In genomic region chr6:145267076-145267867, GRCh38 we compare ENCODE assay signal across 1 cellular context.
TF ChIP-seq lines count a peak whose summit lies in the region.

No MANE protein-coding gene starts in this region.

TF ChIP-seq in HepG2, 621 proteins besides CTCF, POLR2A, EP300 and RAD21 (continued from another document and continues in another):
- TF ChIP-seq, protein P1, sequence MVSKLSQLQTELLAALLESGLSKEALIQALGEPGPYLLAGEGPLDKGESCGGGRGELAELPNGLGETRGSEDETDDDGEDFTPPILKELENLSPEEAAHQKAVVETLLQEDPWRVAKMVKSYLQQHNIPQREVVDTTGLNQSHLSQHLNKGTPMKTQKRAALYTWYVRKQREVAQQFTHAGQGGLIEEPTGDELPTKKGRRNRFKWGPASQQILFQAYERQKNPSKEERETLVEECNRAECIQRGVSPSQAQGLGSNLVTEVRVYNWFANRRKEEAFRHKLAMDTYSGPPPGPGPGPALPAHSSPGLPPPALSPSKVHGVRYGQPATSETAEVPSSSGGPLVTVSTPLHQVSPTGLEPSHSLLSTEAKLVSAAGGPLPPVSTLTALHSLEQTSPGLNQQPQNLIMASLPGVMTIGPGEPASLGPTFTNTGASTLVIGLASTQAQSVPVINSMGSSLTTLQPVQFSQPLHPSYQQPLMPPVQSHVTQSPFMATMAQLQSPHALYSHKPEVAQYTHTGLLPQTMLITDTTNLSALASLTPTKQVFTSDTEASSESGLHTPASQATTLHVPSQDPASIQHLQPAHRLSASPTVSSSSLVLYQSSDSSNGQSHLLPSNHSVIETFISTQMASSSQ (IDR thresholded peaks at IDR 0.05; ENCODE audit: low read depth), result peak; percentile 90
- TF ChIP-seq, protein P1 (CRISPR knock-in tag; IDR thresholded peaks at IDR 0.05; ENCODE audit: borderline replicate concordance), result peak; percentile 94
- TF ChIP-seq TCF7L2 (IDR thresholded peaks at IDR 0.05; ENCODE audit: low read depth, low read length) (peak; percentile 79), FOSL1 (CRISPR knock-in tag; IDR thresholded peaks at IDR 0.05; ENCODE audit: borderline replicate concordance) (no peak; the same call in 1 of the 2 replicates), PPARG (CRISPR knock-in tag; conservative IDR thresholded peaks at IDR 0.05) (peak; percentile 100), KDM3A (CRISPR knock-in tag; IDR thresholded peaks at IDR 0.05; ENCODE audit: low read depth) (peak; percentile 88), ZMAT3 (CRISPR knock-in tag; conservative IDR thresholded peaks at IDR 0.05) (peak; percentile 80; the same call in 1 of the 2 replicates), U2AF2 (IDR thresholded peaks at IDR 0.05; ENCODE audit: low read depth, low read length) (no peak), ZNF615 (CRISPR knock-in tag; IDR thresholded peaks at IDR 0.05; ENCODE audit: borderline replicate concordance) (0 out of 2 replicates have a peak, but pooled peaks have one; percentile 14), STAG1 (CRISPR knock-in tag; IDR thresholded peaks at IDR 0.05) (peak; percentile 48), ZSCAN9 (CRISPR knock-in tag; IDR thresholded peaks at IDR 0.05; ENCODE audit: borderline replicate concordance) (peak; percentile 92), ZNF205 (CRISPR knock-in tag; IDR thresholded peaks at IDR 0.05) (peak; percentile 84), U2AF1 (optimal IDR thresholded peaks at IDR 0.05; ENCODE audit: low read depth, low read length) (no peak), NFIC (IDR thresholded peaks at IDR 0.05; ENCODE audit: low read length) (peak; percentile 99), PITX1 (CRISPR knock-in tag; IDR thresholded peaks at IDR 0.05) (peak; percentile 95), ZNF431 (CRISPR knock-in tag; IDR thresholded peaks at IDR 0.05; ENCODE audit: borderline replicate concordance, low read depth) (0 out of 2 replicates have a peak, but pooled peaks have one; percentile 45), ZSCAN12 (CRISPR knock-in tag; IDR thresholded peaks at IDR 0.05) (peak; percentile 83; the same call in 1 of the 2 replicates), CSRNP1 (CRISPR knock-in tag; IDR thresholded peaks at IDR 0.05) (peak; percentile 29; the same call in 1 of the 2 replicates), GTF2F1 (IDR thresholded peaks at IDR 0.05; ENCODE audit: low read length) (no peak), ZFX (CRISPR knock-in tag; IDR thresholded peaks at IDR 0.05; ENCODE audit: low read depth) (peak; percentile 73), NFYB (CRISPR knock-in tag; IDR thresholded peaks at IDR 0.05) (no peak), IRX3 (CRISPR knock-in tag; IDR thresholded peaks at IDR 0.05; ENCODE audit: borderline replicate concordance, low read depth) (no peak), ELF1 (CRISPR knock-in tag; IDR thresholded peaks at IDR 0.05) (peak; percentile 59; the same call in 1 of the 2 replicates), MBD4 (IDR thresholded peaks at IDR 0.05; ENCODE audit: borderline replicate concordance, low read length) (peak; percentile 100), ZNF780A (CRISPR knock-in tag; IDR thresholded peaks at IDR 0.05) (no peak), KLF12 (CRISPR knock-in tag; IDR thresholded peaks at IDR 0.05; ENCODE audit: borderline replicate concordance) (peak; percentile 78; the same call in 1 of the 2 replicates), CENPT (CRISPR knock-in tag; IDR thresholded peaks at IDR 0.05; ENCODE audit: low read depth) (no peak), ZNF770 (CRISPR knock-in tag; IDR thresholded peaks at IDR 0.05) (peak; percentile 31; the same call in 1 of the 2 replicates), ZNF619 (CRISPR knock-in tag; IDR thresholded peaks at IDR 0.05) (no peak), NR2F6 (IDR thresholded peaks at IDR 0.05) (peak; percentile 95), NR2F6 (CRISPR knock-in tag; IDR thresholded peaks at IDR 0.05) (peak; percentile 90), ZNF547 (CRISPR knock-in tag; IDR thresholded peaks at IDR 0.05) (peak; percentile 68; the same call in 1 of the 2 replicates), CEBPB (IDR thresholded peaks at IDR 0.05; ENCODE audit: borderline replicate concordance, low read depth, low read length) (peak; percentile 63), KDM2A (CRISPR knock-in tag; IDR thresholded peaks at IDR 0.05; ENCODE audit: borderline replicate concordance, low read depth) (peak; percentile 82), PTBP1 (IDR thresholded peaks at IDR 0.05; ENCODE audit: low read depth, low read length, poor library complexity, severe bottlenecking) (peak; percentile 77), ZBTB10 (CRISPR knock-in tag; IDR thresholded peaks at IDR 0.05; ENCODE audit: borderline replicate concordance) (peak; percentile 76; the same call in 1 of the 2 replicates), MYNN (CRISPR knock-in tag; IDR thresholded peaks at IDR 0.05; ENCODE audit: low read depth) (no peak), HOXA3 (CRISPR knock-in tag; IDR thresholded peaks at IDR 0.05) (peak; percentile 85), RXRA (CRISPR knock-in tag; IDR thresholded peaks at IDR 0.05) (peak; percentile 99), MED13 (CRISPR knock-in tag; IDR thresholded peaks at IDR 0.05) (peak; percentile 94), SATB2 (CRISPR knock-in tag; IDR thresholded peaks at IDR 0.05) (0 out of 2 replicates have a peak, but pooled peaks have one; percentile 28), NCOR1 (IDR thresholded peaks at IDR 0.05; ENCODE audit: borderline replicate concordance, low read length) (peak; percentile 98), ZNF766 (CRISPR knock-in tag; IDR thresholded peaks at IDR 0.05; ENCODE audit: borderline replicate concordance) (peak; percentile 92), ZNF335 (CRISPR knock-in tag; IDR thresholded peaks at IDR 0.05) (peak; percentile 86), POGK (CRISPR knock-in tag; conservative IDR thresholded peaks at IDR 0.05) (peak; percentile 92), HOXA5 (CRISPR knock-in tag; IDR thresholded peaks at IDR 0.05) (peak; percentile 97), ZNF234 (CRISPR knock-in tag; conservative IDR thresholded peaks at IDR 0.05) (0 out of 2 replicates have a peak, but pooled peaks have one; percentile 35), RARA (CRISPR knock-in tag; IDR thresholded peaks at IDR 0.05) (peak; percentile 97), ZNF224 (CRISPR knock-in tag; IDR thresholded peaks at IDR 0.05) (0 out of 2 replicates have a peak, but pooled peaks have one; percentile 54), YY1 (IDR thresholded peaks at IDR 0.05; ENCODE audit: insufficient read depth, insufficient replicate concordance, low read depth, low read length) (peak; percentile 37), CHCHD3 (CRISPR knock-in tag; IDR thresholded peaks at IDR 0.05) (no peak), CBX5 (CRISPR knock-in tag; IDR thresholded peaks at IDR 0.05; ENCODE audit: borderline replicate concordance) (peak; percentile 99), FOXM1 (CRISPR knock-in tag; IDR thresholded peaks at IDR 0.05) (no peak), ZNF33A (CRISPR knock-in tag; IDR thresholded peaks at IDR 0.05; ENCODE audit: borderline replicate concordance) (peak; percentile 85; the same call in 1 of the 2 replicates), KAT7 (CRISPR knock-in tag; IDR thresholded peaks at IDR 0.05; ENCODE audit: borderline replicate concordance) (peak; percentile 74), ZFP36L2 (CRISPR knock-in tag; IDR thresholded peaks at IDR 0.05) (no peak), SALL2 (CRISPR knock-in tag; IDR thresholded peaks at IDR 0.05) (peak; percentile 98), CHD4 (IDR thresholded peaks at IDR 0.05; ENCODE audit: borderline replicate concordance, low read length) (peak; percentile 88; the same call in 1 of the 2 replicates)
- TF ChIP-seq, protein P2, sequence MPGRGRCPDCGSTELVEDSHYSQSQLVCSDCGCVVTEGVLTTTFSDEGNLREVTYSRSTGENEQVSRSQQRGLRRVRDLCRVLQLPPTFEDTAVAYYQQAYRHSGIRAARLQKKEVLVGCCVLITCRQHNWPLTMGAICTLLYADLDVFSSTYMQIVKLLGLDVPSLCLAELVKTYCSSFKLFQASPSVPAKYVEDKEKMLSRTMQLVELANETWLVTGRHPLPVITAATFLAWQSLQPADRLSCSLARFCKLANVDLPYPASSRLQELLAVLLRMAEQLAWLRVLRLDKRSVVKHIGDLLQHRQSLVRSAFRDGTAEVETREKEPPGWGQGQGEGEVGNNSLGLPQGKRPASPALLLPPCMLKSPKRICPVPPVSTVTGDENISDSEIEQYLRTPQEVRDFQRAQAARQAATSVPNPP (CRISPR knock-in tag; IDR thresholded peaks at IDR 0.05), result no peak; the same call in 1 of the 2 replicates
- TF ChIP-seq, protein P3, sequence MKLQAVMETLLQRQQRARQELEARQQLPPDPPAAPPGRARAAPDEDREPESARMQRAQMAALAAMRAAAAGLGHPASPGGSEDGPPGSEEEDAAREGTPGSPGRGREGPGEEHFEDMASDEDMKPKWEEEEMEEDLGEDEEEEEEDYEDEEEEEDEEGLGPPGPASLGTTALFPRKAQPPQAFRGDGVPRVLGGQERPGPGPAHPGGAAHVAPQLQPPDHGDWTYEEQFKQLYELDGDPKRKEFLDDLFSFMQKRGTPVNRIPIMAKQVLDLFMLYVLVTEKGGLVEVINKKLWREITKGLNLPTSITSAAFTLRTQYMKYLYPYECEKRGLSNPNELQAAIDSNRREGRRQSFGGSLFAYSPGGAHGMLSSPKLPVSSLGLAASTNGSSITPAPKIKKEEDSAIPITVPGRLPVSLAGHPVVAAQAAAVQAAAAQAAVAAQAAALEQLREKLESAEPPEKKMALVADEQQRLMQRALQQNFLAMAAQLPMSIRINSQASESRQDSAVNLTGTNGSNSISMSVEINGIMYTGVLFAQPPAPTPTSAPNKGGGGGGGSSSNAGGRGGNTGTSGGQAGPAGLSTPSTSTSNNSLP (IDR thresholded peaks at IDR 0.05; ENCODE audit: low read depth, low read length), result peak; percentile 84
